In the genomic region with DNA sequence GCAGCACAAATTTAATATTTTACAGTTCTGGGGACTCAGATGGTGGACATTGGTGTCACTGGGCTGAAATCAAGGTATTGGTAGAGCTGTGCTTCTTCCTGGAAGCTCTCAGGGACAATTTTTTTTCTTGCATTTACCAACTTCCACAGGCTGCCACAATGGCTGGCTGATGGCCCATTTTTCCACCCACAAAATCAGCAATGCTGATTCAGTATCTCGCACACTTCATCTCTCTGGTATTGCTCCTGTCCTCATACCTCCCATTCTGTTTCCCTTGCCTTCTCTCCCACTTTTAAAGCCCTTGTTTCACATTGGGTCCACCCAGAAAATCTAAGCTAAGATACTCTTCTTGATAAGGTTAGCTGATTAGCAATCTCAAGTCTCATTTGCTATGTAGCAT, we compare ENCODE assay signal across 20 cellular contexts.
DNase-seq lines count a peak whose midpoint lies in the region; ATAC-seq, FAIRE-seq and TF ChIP-seq lines count a peak whose summit lies in the region.
"Had no signal": no experiment of that assay in that cellular context is flagged by ENCODE, and none has a peak within 500 bp of the region (broad histone marks: within the 10 kb centered on the region; RNA-seq: fewer than 3 reads in every experiment).

No MANE protein-coding gene starts in this region.

- CTCF ChIA-PET in MCF 10A (lab: Yijun Ruan, JAX) = no interaction called here
- CTCF ChIA-PET in H1 (lab: Charles Lee; ENCODE audit: partially characterized antibody) = no interaction called here
- CTCF ChIA-PET in OCI-LY7 (lab: Charles Lee; ENCODE audit: unreplicated experiment) = no interaction called here

- H3K23ac ChIP-seq in H1 (ENCODE audit: insufficient read length) = no peak overlapping the region

- no peak for TF ChIP-seq EP300 in H1 (IDR thresholded peaks at IDR 0.05; ENCODE audit: borderline replicate concordance in 1 of 2, low read depth in 2 of 2, low read length in 2 of 2)

- H3K56ac ChIP-seq in H1 (replicated peaks; ENCODE audit: insufficient read length, low read depth, low read length) = no peak overlapping the region

- H3K9me3 ChIP-seq in breast epithelium (no peaks in the 10 kb centered on the region), astrocyte (ENCODE audit: insufficient read depth, low read depth, low read length) (no peaks in the 10 kb centered on the region), H1 (ENCODE audit: insufficient read depth in 2 of 2, low read depth in 1 of 2, low read length in 1 of 2) (no peaks in the 10 kb centered on the region), OCI-LY7 (ENCODE audit: low read length) (no peaks in the 10 kb centered on the region)

- BruUV-seq in MCF 10A (replicated peaks; lab: Mats Ljungman, UMichigan) (no TSS peak), OCI-LY7 (replicated peaks; lab: Mats Ljungman, UMichigan) (no TSS peak)

- H2BK20ac ChIP-seq in H1 (ENCODE audit: low read length) = no peak overlapping the region

- H3K4me1 ChIP-seq in breast epithelium (no peaks in the 10 kb centered on the region), astrocyte (ENCODE audit: insufficient read depth, low read length) (no peaks in the 10 kb centered on the region), H1 (replicated peaks in 1 of 4; ENCODE audit: control insufficient read depth in 3 of 4, insufficient read depth in 4 of 4, low read length in 3 of 4) (no peaks in the 10 kb centered on the region), OCI-LY7 (ENCODE audit: insufficient read depth, low read length, poor library complexity, severe bottlenecking) (no peaks in the 10 kb centered on the region)

- no peaks in the 10 kb centered on the region for H3K36me3 ChIP-seq in breast epithelium
- H3K36me3 ChIP-seq in astrocyte (ENCODE audit: insufficient read depth, low read length) = no peaks in the 10 kb centered on the region
- H3K36me3 ChIP-seq in H1 (ENCODE audit: control insufficient read depth in 2 of 4, insufficient read depth in 4 of 4, low read length in 3 of 4) = no peaks in the 10 kb centered on the region
- H3K36me3 ChIP-seq in OCI-LY7 (ENCODE audit: insufficient read depth, low read length) = no peaks in the 10 kb centered on the region
- H3K36me3 ChIP-seq: BLaER1 treated with 17β-estradiol and CSF1 and Interleukin-3, amounts not matched to agents 10 nM and 100 nM had no signal

- H2BK15ac ChIP-seq in H1 (ENCODE audit: low read length) = no peak overlapping the region

- H3K18ac ChIP-seq in H1 (ENCODE audit: extremely low read depth, low read length) = no peak overlapping the region

- no peak overlapping the region for H2BK120ac ChIP-seq in H1 (replicated peaks; ENCODE audit: low read depth, low read length)

- no peaks in the 10 kb centered on the region for H3K9me2 ChIP-seq in OCI-LY7 (ENCODE audit: insufficient read depth, low read length)

- POLR2A ChIA-PET in MCF 10A (lab: Yijun Ruan, JAX) = interaction anchor here (0.6 to 0.7 kb wide), 3 partner anchors 28 to 132 kb away, joined by 3 read pairs; no protein-coding TSS in a partner anchor
- POLR2A ChIA-PET in H1 (lab: Charles Lee; ENCODE audit: partially characterized antibody) = no interaction called here
- POLR2A ChIA-PET in OCI-LY7 (lab: Charles Lee) = no interaction called here

- H3K79me2 ChIP-seq in astrocyte (ENCODE audit: insufficient read depth, low read length) = no peaks in the 10 kb centered on the region
- no peaks in the 10 kb centered on the region for H3K79me2 ChIP-seq in H1 (ENCODE audit: control insufficient read depth in 1 of 2, insufficient read depth in 2 of 2, low read length in 2 of 2)
- H3K79me2 ChIP-seq in OCI-LY7 (ENCODE audit: insufficient read depth, low read depth, low read length) = no peaks in the 10 kb centered on the region

- H2AK5ac ChIP-seq in H1 (ENCODE audit: low read depth, low read length) = no peak overlapping the region

- 91% methylated on average over 1 of the region's 1 CpG; no CpG with 5 or more reads in 1 of the 2 experiments for WGBS in H1 (ENCODE audit: extremely low coverage in 1 of 2, insufficient coverage in 1 of 2, insufficient read length in 1 of 2, insufficient replicate concordance in 2 of 2, low coverage in 1 of 2, low lambda C conversion rate in 2 of 2, missing lambda C conversion rate in 1 of 2), 2 experiments

- H3K36me3 Mint-ChIP-seq in MCF 10A (ENCODE audit: insufficient read depth, unreplicated experiment) (peaks cover 5% of the 10 kb centered on the region), astrocyte (ENCODE audit: low read depth, unreplicated experiment) (no peaks in the 10 kb centered on the region)
- H3K36me3 Mint-ChIP-seq: CD4-positive, CD25-positive, alpha-beta regulatory T cell had no signal

- H3K4me3 Mint-ChIP-seq in MCF 10A (ENCODE audit: unreplicated experiment) (no peak overlapping the region), astrocyte (ENCODE audit: unreplicated experiment) (no peak overlapping the region)
- H3K4me3 Mint-ChIP-seq: CD4-positive, CD25-positive, alpha-beta regulatory T cell; H9 had no signal

- H3K4me1 Mint-ChIP-seq in MCF 10A (ENCODE audit: insufficient read depth, unreplicated experiment) = peaks cover 37% of the 10 kb centered on the region
- peaks cover 4% of the 10 kb centered on the region for H3K4me1 Mint-ChIP-seq in astrocyte (ENCODE audit: low read depth, unreplicated experiment)
- H3K4me1 Mint-ChIP-seq: CD4-positive, CD25-positive, alpha-beta regulatory T cell had no signal

- TF ChIP-seq RAD21 in H1 (IDR thresholded peaks at IDR 0.05 in 1 of 2, conservative IDR thresholded peaks at IDR 0.05 in 1 of 2; ENCODE audit: low read depth in 2 of 2, low read length in 2 of 2) = no peak

- H3K9ac ChIP-seq in astrocyte (ENCODE audit: low read length) (no peak overlapping the region), H1 (replicated peaks in 1 of 4; ENCODE audit: extremely low read depth in 1 of 4, low read depth in 3 of 4, low read length in 3 of 4) (no peak overlapping the region)
- H3K9ac ChIP-seq: BLaER1 treated with 17β-estradiol and CSF1 and Interleukin-3, amounts not matched to agents 10 nM and 100 nM; GM23248 had no signal

- no peak overlapping the region for H3K4me2 ChIP-seq in astrocyte (ENCODE audit: low read length)
- H3K4me2 ChIP-seq in H1 (ENCODE audit: insufficient read depth in 1 of 2, low read depth in 2 of 2, low read length in 2 of 2) = no peak overlapping the region
- H3K4me2 ChIP-seq in OCI-LY7 (ENCODE audit: low read length) = no peak overlapping the region
- H3K4me2 ChIP-seq: BLaER1 treated with 17β-estradiol and CSF1 and Interleukin-3, amounts not matched to agents 10 nM and 100 nM had no signal

- TF ChIP-seq CTCF in MCF 10A (IDR thresholded peaks at IDR 0.05; ENCODE audit: unreplicated experiment) (no peak), breast epithelium (IDR thresholded peaks at IDR 0.05) (no peak), astrocyte (IDR thresholded peaks at IDR 0.05; ENCODE audit: insufficient read depth, low read depth, low read length) (no peak), H1 (IDR thresholded peaks at IDR 0.05; ENCODE audit: control extremely low read depth in 1 of 3, insufficient read depth in 1 of 3, low read depth in 1 of 3, low read length in 3 of 3) (no peak), OCI-LY7 (conservative IDR thresholded peaks at IDR 0.05; ENCODE audit: low read length) (no peak)

- no peaks in the 10 kb centered on the region for H3K79me1 ChIP-seq in H1 (ENCODE audit: low read depth, low read length)

- H3K9me3 Mint-ChIP-seq in MCF 10A (ENCODE audit: unreplicated experiment) (no peaks in the 10 kb centered on the region), astrocyte (ENCODE audit: unreplicated experiment) (no peaks in the 10 kb centered on the region)
- H3K9me3 Mint-ChIP-seq: H9 had no signal

- no peak overlapping the region for H4K5ac ChIP-seq in H1 (ENCODE audit: insufficient read length, low read depth, low read length)

- TF ChIP-seq POLR2A in breast epithelium (IDR thresholded peaks at IDR 0.05) (no peak), H1 (IDR thresholded peaks at IDR 0.05; ENCODE audit: control extremely low read depth in 1 of 2, low read depth in 2 of 2, low read length in 2 of 2) (no peak)

- no peak overlapping the region for H3K27ac Mint-ChIP-seq in MCF 10A (ENCODE audit: low read depth, unreplicated experiment)
- no peak overlapping the region for H3K27ac Mint-ChIP-seq in astrocyte (ENCODE audit: unreplicated experiment)
- H3K27ac Mint-ChIP-seq: CD4-positive, CD25-positive, alpha-beta regulatory T cell had no signal

- ATAC-seq in HG03520 (IDR thresholded peaks at IDR 0.05; ENCODE audit: unreplicated experiment) = no peak
- ATAC-seq: HepG2 had no signal

- H3K27me3 Mint-ChIP-seq in MCF 10A (ENCODE audit: insufficient read depth, unreplicated experiment) (no peaks in the 10 kb centered on the region), astrocyte (ENCODE audit: low read depth, unreplicated experiment) (no peaks in the 10 kb centered on the region)
- H3K27me3 Mint-ChIP-seq: CD4-positive, CD25-positive, alpha-beta regulatory T cell had no signal

- no peak overlapping the region for H4K8ac ChIP-seq in H1 (ENCODE audit: extremely low read depth, insufficient read depth, low read length)

- H3K23me2 ChIP-seq in H1 (ENCODE audit: low read depth, low read length) = no peaks in the 10 kb centered on the region

- H2BK5ac ChIP-seq in H1 (ENCODE audit: low read depth, low read length) = no peak overlapping the region

- FAIRE-seq in astrocyte (lab: Jason Lieb, UNC) (no peak), H1 (lab: Jason Lieb, UNC) (no peak)
- FAIRE-seq: G401.6, GM12891, HepG2, HTR-8/SVneo had no signal

- H3K4ac ChIP-seq in H1 (replicated peaks; ENCODE audit: insufficient read length, low read depth, low read length) = no peak overlapping the region

- peak; percentile 8 for DNase-seq in MCF 10A (ENCODE audit: unreplicated experiment)
- no peak for DNase-seq in breast epithelium (ENCODE audit: low spot score in 2 of 2)
- DNase-seq in astrocyte (ENCODE audit: low read depth) = peak; percentile 4
- DNase-seq in H1 (ENCODE audit: low read depth in 1 of 2, low spot score in 2 of 2) = no peak
- no peak for DNase-seq in HuH-7 (ENCODE audit: low spot score)
- DNase-seq in OCI-LY7 (ENCODE audit: low spot score) = no peak
- DNase-seq: Calu3; CD4-positive, CD25-positive, alpha-beta regulatory T cell; DMS 273 treated with DMSO at 0.1 percent for 48 hours; DMS79; EL; GM23248; H9 had no signal

- H4K20me1 ChIP-seq in astrocyte (ENCODE audit: insufficient read depth, low read length) = no peaks in the 10 kb centered on the region
- no peaks in the 10 kb centered on the region for H4K20me1 ChIP-seq in H1 (replicated peaks in 1 of 2; ENCODE audit: control insufficient read depth in 1 of 2, insufficient read depth in 2 of 2, low read length in 2 of 2)
- H4K20me1 ChIP-seq in OCI-LY7 (ENCODE audit: insufficient read depth, low read length) = no peaks in the 10 kb centered on the region
- H4K20me1 ChIP-seq: BLaER1 treated with 17β-estradiol and CSF1 and Interleukin-3, amounts not matched to agents 10 nM and 100 nM had no signal

- intact Hi-C loops in MCF 10A (cut with micrococcal nuclease) (loop anchor here (5.0 kb wide), 1 partner anchor 33 kb away; no protein-coding TSS in a partner anchor), breast epithelium (cut with DNase I; ENCODE audit: low total_unique reads) (no loop called here), OCI-LY7 (cut with micrococcal nuclease; ENCODE audit: unreplicated experiment) (no loop called here)

- H3K4me3 ChIP-seq in breast epithelium (no peak overlapping the region), astrocyte (ENCODE audit: insufficient read depth, low read depth, low read length) (no peak overlapping the region), H1 (ENCODE audit: extremely low read depth in 1 of 4, insufficient read depth in 2 of 4, low read depth in 3 of 4, low read length in 4 of 4) (no peak overlapping the region), OCI-LY7 (ENCODE audit: low read depth, low read length, poor library complexity, severe bottlenecking) (no peak overlapping the region)
- H3K4me3 ChIP-seq: BLaER1 treated with 17β-estradiol and CSF1 and Interleukin-3, amounts not matched to agents 10 nM and 100 nM; GM23248 had no signal

- H2BK12ac ChIP-seq in H1 (ENCODE audit: low read depth, low read length) = no peak overlapping the region

- H4K91ac ChIP-seq in H1 (replicated peaks; ENCODE audit: insufficient read length, low read length) = no peak overlapping the region

- no peak overlapping the region for H2AFZ ChIP-seq in astrocyte (ENCODE audit: low read depth, low read length)
- H2AFZ ChIP-seq in H1 (ENCODE audit: low read length) = 0 out of 2 replicates have a peak overlapping the region, but pooled peaks have one; percentile 55
- no peak overlapping the region for H2AFZ ChIP-seq in OCI-LY7 (ENCODE audit: low read length)
- H2AFZ ChIP-seq: GM23248 had no signal

- H3K27ac ChIP-seq in breast epithelium (no peak overlapping the region), astrocyte (ENCODE audit: low read depth, low read length) (no peak overlapping the region), H1 (ENCODE audit: low read depth, low read length) (no peak overlapping the region), OCI-LY7 (ENCODE audit: low read depth, low read length, poor library complexity, severe bottlenecking) (no peak overlapping the region)
- H3K27ac ChIP-seq: 22Rv1; BLaER1 treated with 17β-estradiol and CSF1 and Interleukin-3, amounts not matched to agents 10 nM and 100 nM; GM23248 had no signal

- no peaks in the 10 kb centered on the region for H3K27me3 ChIP-seq in breast epithelium
- no peaks in the 10 kb centered on the region for H3K27me3 ChIP-seq in astrocyte (ENCODE audit: insufficient read depth, low read length)
- H3K27me3 ChIP-seq in H1 (replicated peaks in 1 of 4; ENCODE audit: control insufficient read depth in 3 of 4, extremely low read depth in 1 of 4, insufficient read depth in 3 of 4, low read length in 3 of 4) = no peaks in the 10 kb centered on the region
- H3K27me3 ChIP-seq: BLaER1 treated with 17β-estradiol and CSF1 and Interleukin-3, amounts not matched to agents 10 nM and 100 nM had no signal

- H3K14ac ChIP-seq in H1 (ENCODE audit: insufficient read length) = no peak overlapping the region

Comparison
In these comparisons a context has a peak if more than half of its experiments do, and no peak if none do; other contexts are left out.
1. DNase-seq: peak in MCF 10A (single experiment) and astrocyte (single experiment); none in breast epithelium (0 of 2), H1 (0 of 2), HuH-7 (single experiment) and OCI-LY7 (single experiment).